In genomic region chr21:29178936-29179335, GRCh38 we compare ENCODE assay signal across 21 cellular contexts.
"Had no signal": no experiment of that assay in that cellular context is flagged by ENCODE, and none has a peak within 500 bp of the region (broad histone marks: within the 10 kb centered on the region; RNA-seq: fewer than 3 reads in every experiment).

No MANE protein-coding gene starts in this region.

- H3K27ac ChIP-seq: adrenal gland, KMS-11, SJSA1 had no signal

- H3K27me3 ChIP-seq: adrenal gland, SJSA1 had no signal

- H3K36me3 ChIP-seq: adrenal gland, SJSA1 had no signal

- H3K27me3 Mint-ChIP-seq: activated naive CD8-positive, alpha-beta T cell treated with anti-CD3 and anti-CD28 coated beads, Interleukin-2, amount 10 ng/mL, durations not matched to agents 7 days and 5 days; T-helper 17 cell had no signal

- H3K4me2 ChIP-seq: KMS-11 had no signal

- H3K9ac ChIP-seq: KMS-11 had no signal

- H3K27ac Mint-ChIP-seq: activated CD8-positive, alpha-beta T cell treated with anti-CD3 and anti-CD28 coated beads, Interleukin-2, amount 10 ng/mL, durations not matched to agents 7 days and 5 days; activated naive CD8-positive, alpha-beta T cell treated with anti-CD3 and anti-CD28 coated beads, Interleukin-2, amount 10 ng/mL, durations not matched to agents 7 days and 5 days; T-helper 17 cell; WTC11 had no signal

- DNase-seq: activated CD4-positive, alpha-beta T cell treated with anti-CD3 and anti-CD28 coated beads for 48 hours; activated CD4-positive, alpha-beta T cell treated with anti-CD3 and anti-CD28 coated beads, Interleukin-2, amount 50 U/mL, for 4 hours; activated CD4-positive, CD25-positive, alpha-beta regulatory T cell treated with anti-CD3 and anti-CD28 coated beads, Interleukin-2, amount 50 U/mL, for 72 hours; activated CD8-positive, alpha-beta memory T cell treated with anti-CD3 and anti-CD28 coated beads, Interleukin-2, amount 50 U/mL, for 48 hours; activated CD8-positive, alpha-beta T cell treated with anti-CD3 and anti-CD28 coated beads, Interleukin-2, amount 10 ng/mL, durations not matched to agents 7 days and 5 days; activated naive CD4-positive, alpha-beta T cell treated with anti-CD3 and anti-CD28 coated beads, Interleukin-2, amount 50 U/mL, for 16 hours; activated naive CD8-positive, alpha-beta T cell treated with anti-CD3 and anti-CD28 coated beads, Interleukin-2, amount 10 ng/mL, durations not matched to agents 7 days and 5 days; activated T-cell treated with anti-CD3 and anti-CD28 coated beads, Interleukin-2, amount 50 U/mL, for 1 hour; adrenal gland; anterior cingulate cortex; NCI-H1092 treated with DMSO at 0.1 percent for 48 hours; NCI-H1417 treated with DMSO at 0.1 percent for 48 hours; NCI-H1694; NCI-H2029; NCI-H510A treated with DMSO at 0.1 percent for 48 hours; SHP77; T-helper 17 cell; T-helper 9 cell had no signal

- H3K9me3 Mint-ChIP-seq: activated naive CD8-positive, alpha-beta T cell treated with anti-CD3 and anti-CD28 coated beads, Interleukin-2, amount 10 ng/mL, durations not matched to agents 7 days and 5 days; WTC11 had no signal

- H3K36me3 Mint-ChIP-seq: WTC11 had no signal

- H3K4me3 ChIP-seq: adrenal gland, SJSA1 had no signal

- H3K9me3 ChIP-seq: adrenal gland, SJSA1 had no signal

- H3K4me3 Mint-ChIP-seq: activated CD8-positive, alpha-beta T cell treated with anti-CD3 and anti-CD28 coated beads, Interleukin-2, amount 10 ng/mL, durations not matched to agents 7 days and 5 days; activated naive CD8-positive, alpha-beta T cell treated with anti-CD3 and anti-CD28 coated beads, Interleukin-2, amount 10 ng/mL, durations not matched to agents 7 days and 5 days; T-helper 17 cell; WTC11 had no signal
